ENCODE assay signal across 1 cellular context in the genomic region with DNA sequence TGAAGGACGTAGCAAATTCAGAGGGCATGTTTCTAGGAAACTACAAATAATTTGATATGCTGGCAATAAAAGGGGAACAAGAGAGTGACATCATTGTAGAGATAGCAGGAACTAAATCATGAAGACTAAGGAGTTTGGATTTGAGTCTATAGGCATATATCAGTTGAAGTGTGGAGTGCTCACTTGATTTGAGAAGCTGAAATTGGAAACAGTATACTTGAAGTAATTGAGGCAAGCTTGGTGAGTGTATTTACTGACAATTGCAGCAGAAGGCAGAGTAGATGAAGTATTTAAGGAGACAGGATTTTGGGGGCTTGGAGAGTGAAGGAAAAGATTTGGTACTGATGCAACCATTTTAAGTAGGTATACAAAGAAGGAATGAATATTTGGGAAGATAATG.
TF ChIP-seq lines count a peak whose summit lies in the region.

No MANE protein-coding gene starts in this region.

TF ChIP-seq in K562, 482 proteins besides CTCF, POLR2A, EP300 and RAD21 (continued from another document):
- TF ChIP-seq E2F8 (IDR thresholded peaks at IDR 0.05; ENCODE audit: low read depth, partially characterized antibody) (peak; percentile 37), ATF4 (CRISPR knock-in tag; IDR thresholded peaks at IDR 0.05) (0 out of 2 replicates have a peak, but pooled peaks have one; percentile 8), CTBP1 (IDR thresholded peaks at IDR 0.05; ENCODE audit: borderline replicate concordance) (no peak), POLR2AphosphoS2 (IDR thresholded peaks at IDR 0.05; ENCODE audit: low read length) (peak; percentile 75; the same call in 1 of the 2 replicates), ZKSCAN1 (IDR thresholded peaks at IDR 0.05; ENCODE audit: low read depth, low read length) (no peak), POLR2H (tag; IDR thresholded peaks at IDR 0.05; ENCODE audit: low read depth) (0 out of 2 replicates have a peak, but pooled peaks have one; percentile 6), SUPT5H (IDR thresholded peaks at IDR 0.05) (peak; percentile 69), POLR2B (IDR thresholded peaks at IDR 0.05; ENCODE audit: low read depth, partially characterized antibody) (peak; percentile 71), HLTF (IDR thresholded peaks at IDR 0.05) (peak; percentile 22; the same call in 1 of the 2 replicates), MYNN (IDR thresholded peaks at IDR 0.05) (no peak), MYNN (CRISPR knock-in tag; IDR thresholded peaks at IDR 0.05) (no peak)
- TF ChIP-seq, protein P1, sequence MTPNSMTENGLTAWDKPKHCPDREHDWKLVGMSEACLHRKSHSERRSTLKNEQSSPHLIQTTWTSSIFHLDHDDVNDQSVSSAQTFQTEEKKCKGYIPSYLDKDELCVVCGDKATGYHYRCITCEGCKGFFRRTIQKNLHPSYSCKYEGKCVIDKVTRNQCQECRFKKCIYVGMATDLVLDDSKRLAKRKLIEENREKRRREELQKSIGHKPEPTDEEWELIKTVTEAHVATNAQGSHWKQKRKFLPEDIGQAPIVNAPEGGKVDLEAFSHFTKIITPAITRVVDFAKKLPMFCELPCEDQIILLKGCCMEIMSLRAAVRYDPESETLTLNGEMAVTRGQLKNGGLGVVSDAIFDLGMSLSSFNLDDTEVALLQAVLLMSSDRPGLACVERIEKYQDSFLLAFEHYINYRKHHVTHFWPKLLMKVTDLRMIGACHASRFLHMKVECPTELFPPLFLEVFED (CRISPR knock-in tag; conservative IDR thresholded peaks at IDR 0.05) = peak; percentile 72; the same call in 1 of the 2 replicates
